28 cellular contexts compared by ENCODE assay signal in genomic region chr6:14807971-14808370, GRCh38.
"Had no signal": no experiment of that assay in that cellular context is flagged by ENCODE, and none has a peak within 500 bp of the region (broad histone marks: within the 10 kb centered on the region; RNA-seq: fewer than 3 reads in every experiment).

No MANE protein-coding gene starts in this region.

- H3K4me3 ChIP-seq: pancreas, psoas muscle, right lobe of liver, sigmoid colon, stomach, thoracic aorta, thyroid gland, tibial nerve, upper lobe of left lung, vagina had no signal

- H3K36me3 Mint-ChIP-seq: natural killer cell treated with Interleukin-12 subunit alpha and Interleukin-12 subunit beta and Interleukin-15 and Interleukin-18, amount 100 ng/mL, for 72 hours; stimulated activated effector memory CD8-positive, alpha-beta T cell treated with anti-CD3 and anti-CD28 coated beads, Interleukin-12 subunit alpha, Interleukin-12 subunit beta, amount 100 ng/mL, for 72 hours had no signal

- ATAC-seq: naive thymus-derived CD8-positive, alpha-beta T cell; natural killer cell treated with Interleukin-12 subunit alpha and Interleukin-12 subunit beta and Interleukin-15 and Interleukin-18, amount 100 ng/mL, for 72 hours; pancreas; psoas muscle; right cardiac atrium; right lobe of liver; stimulated activated effector memory CD8-positive, alpha-beta T cell treated with anti-CD3 and anti-CD28 coated beads, Interleukin-12 subunit alpha, Interleukin-12 subunit beta, amount 100 ng/mL, for 72 hours; stimulated activated naive B cell treated with anti-CD40 and anti-IgM and Interleukin-4, amounts not matched to agents 10 μg/mL and 1 μg/mL and 100 μg/mL, for 72 hours had no signal

- H3K27ac ChIP-seq: neutrophil, pancreas, psoas muscle, right lobe of liver, sigmoid colon, stomach, thoracic aorta, thyroid gland, tibial nerve, upper lobe of left lung, vagina had no signal

- FAIRE-seq: pancreas, small intestine, urothelium cell line had no signal

- H3K9me3 Mint-ChIP-seq: natural killer cell treated with Interleukin-12 subunit alpha and Interleukin-12 subunit beta and Interleukin-15 and Interleukin-18, amount 100 ng/mL, for 72 hours; stimulated activated effector memory CD8-positive, alpha-beta T cell treated with anti-CD3 and anti-CD28 coated beads, Interleukin-12 subunit alpha, Interleukin-12 subunit beta, amount 100 ng/mL, for 72 hours had no signal

- DNase-seq: naive thymus-derived CD8-positive, alpha-beta T cell; nephron progenitor cell; nucleus accumbens; pancreas; psoas muscle; right cardiac atrium; right lobe of liver; sigmoid colon; small intestine; stimulated activated CD4-positive, alpha-beta T cell treated with anti-CD3 and anti-CD28 coated beads, Interleukin-15, amount 100 ng/mL, for 24 hours; stimulated activated CD4-positive, alpha-beta T cell treated with anti-CD3 and anti-CD28 coated beads, Interleukin-2, amount 100 ng/mL, for 24 hours; stimulated activated CD4-positive, alpha-beta T cell treated with anti-CD3 and anti-CD28 coated beads, Interleukin-2, amount 100 ng/mL, for 48 hours; stimulated activated CD4-positive, alpha-beta T cell treated with anti-CD3 and anti-CD28 coated beads, Interleukin-4, amount 100 ng/mL, for 24 hours; stimulated activated naive B cell treated with anti-CD40 and anti-IgM and Interleukin-4, amounts not matched to agents 10 μg/mL and 1 μg/mL and 100 μg/mL, for 72 hours; stimulated activated naive CD4-positive, alpha-beta T cell treated with Interleukin-2 at 50 U/mL for 16 hours; stomach; thyroid gland; trophoblast cell; upper lobe of left lung had no signal

- H3K9me3 ChIP-seq: neutrophil, pancreas, psoas muscle, right lobe of liver, sigmoid colon, thoracic aorta, thyroid gland, tibial nerve, upper lobe of left lung, vagina had no signal

- H3K27me3 Mint-ChIP-seq: natural killer cell treated with Interleukin-12 subunit alpha and Interleukin-12 subunit beta and Interleukin-15 and Interleukin-18, amount 100 ng/mL, for 72 hours; stimulated activated naive B cell treated with anti-CD40 and anti-IgM and Interleukin-4, amounts not matched to agents 10 μg/mL and 1 μg/mL and 100 μg/mL, for 72 hours; stimulated activated naive CD8-positive, alpha-beta T cell treated with anti-CD3 and anti-CD28 coated beads, Interleukin-15, Interleukin-2, amounts not matched to agents 100 ng/mL and 50 ng/mL, for 24 hours had no signal

- H3K4me3 Mint-ChIP-seq: naive thymus-derived CD8-positive, alpha-beta T cell; natural killer cell treated with Interleukin-12 subunit alpha and Interleukin-12 subunit beta and Interleukin-15 and Interleukin-18, amount 100 ng/mL, for 72 hours; nephron progenitor cell; neural crest cell; stimulated activated effector memory CD8-positive, alpha-beta T cell treated with anti-CD3 and anti-CD28 coated beads, Interleukin-12 subunit alpha, Interleukin-12 subunit beta, amount 100 ng/mL, for 72 hours; stimulated activated naive B cell treated with anti-CD40 and anti-IgM and Interleukin-4, amounts not matched to agents 10 μg/mL and 1 μg/mL and 100 μg/mL, for 72 hours; stimulated activated naive CD8-positive, alpha-beta T cell treated with anti-CD3 and anti-CD28 coated beads, Interleukin-15, Interleukin-2, amounts not matched to agents 100 ng/mL and 50 ng/mL, for 24 hours had no signal

- H3K4me1 ChIP-seq: pancreas had no signal

- H3K27me3 ChIP-seq: neutrophil, pancreas, right lobe of liver, sigmoid colon, stomach, thyroid gland, tibial nerve, upper lobe of left lung, vagina had no signal

- H3K4me1 Mint-ChIP-seq: stimulated activated effector memory CD8-positive, alpha-beta T cell treated with anti-CD3 and anti-CD28 coated beads, Interleukin-12 subunit alpha, Interleukin-12 subunit beta, amount 100 ng/mL, for 72 hours had no signal

- H3K36me3 ChIP-seq: neutrophil, pancreas, right lobe of liver, sigmoid colon, stomach, thoracic aorta, thyroid gland, tibial nerve, upper lobe of left lung, vagina had no signal

- H3K27ac Mint-ChIP-seq: naive thymus-derived CD8-positive, alpha-beta T cell; nephron progenitor cell; stimulated activated effector memory CD8-positive, alpha-beta T cell treated with anti-CD3 and anti-CD28 coated beads, Interleukin-12 subunit alpha, Interleukin-12 subunit beta, amount 100 ng/mL, for 72 hours; stimulated activated naive B cell treated with anti-CD40 and anti-IgM and Interleukin-4, amounts not matched to agents 10 μg/mL and 1 μg/mL and 100 μg/mL, for 72 hours; stimulated activated naive CD8-positive, alpha-beta T cell treated with anti-CD3 and anti-CD28 coated beads, Interleukin-15, Interleukin-2, amounts not matched to agents 100 ng/mL and 50 ng/mL, for 24 hours had no signal
